ENCODE assay signal across 8 cellular contexts in the genomic region with DNA sequence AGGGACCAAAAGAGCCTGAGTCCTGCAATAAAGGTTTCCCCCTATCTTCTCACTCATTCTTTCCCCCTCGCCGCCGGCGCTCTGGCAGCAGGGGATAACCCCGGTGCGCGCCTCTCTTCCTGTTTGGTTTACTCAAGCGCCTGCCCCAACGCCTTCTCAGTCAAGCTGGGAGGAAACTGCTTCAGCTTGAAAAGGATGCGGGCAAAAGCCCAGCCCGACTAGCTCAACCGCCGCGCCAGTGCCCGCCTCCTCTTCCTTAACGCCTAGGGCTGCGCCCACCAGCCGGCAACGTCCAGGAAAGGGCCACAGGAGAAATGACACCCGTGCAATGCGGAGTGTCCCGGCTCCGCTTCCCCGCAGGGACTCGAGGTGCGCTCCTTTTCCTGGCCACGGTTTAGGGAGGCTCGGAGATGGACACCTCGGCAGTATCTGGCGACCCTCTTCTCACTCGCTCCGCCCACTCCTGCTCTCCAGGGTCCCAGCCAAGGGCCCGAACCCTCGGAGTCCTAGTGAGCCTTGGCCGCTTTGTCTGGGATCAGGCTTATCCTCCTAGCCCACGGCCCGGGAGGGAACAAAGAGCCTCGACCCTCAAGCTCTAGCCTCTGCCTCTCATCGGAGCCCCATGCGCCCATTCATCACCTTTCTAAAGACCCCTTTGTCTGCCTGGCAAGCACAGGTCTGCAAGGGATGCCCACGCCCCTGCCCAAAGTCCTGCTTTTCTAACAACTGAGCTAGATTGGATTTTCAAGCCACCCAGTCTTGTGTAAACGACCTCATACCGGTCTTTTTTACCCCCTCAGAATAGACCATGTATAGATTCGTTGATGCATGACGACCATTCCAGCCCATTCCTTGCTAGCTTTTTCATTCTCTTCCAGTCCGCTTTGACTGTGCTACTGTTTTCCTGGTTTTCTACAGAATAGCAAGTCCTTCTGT. TPM values are rescaled to one million over a fixed set of nuclear protein-coding genes. Genes with fewer than 3 reads are reported as not detected.
DNase-seq lines count a peak whose midpoint lies in the region; ATAC-seq and TF ChIP-seq lines count a peak whose summit lies in the region.

No MANE protein-coding gene starts in this region.

- H3K9ac ChIP-seq in HUES64 (ENCODE audit: low read depth, low read length), result peak overlapping the region; percentile 54; the same call in 1 of the 2 replicates

- TF ChIP-seq POLR2A in prostate gland (IDR thresholded peaks at IDR 0.05), result no peak

- DNase-seq in COLO668 (lab: John Stamatoyannopoulos, UW; ENCODE audit: unreplicated experiment) (peak; percentile 66), SHP77 (lab: John Stamatoyannopoulos, UW) (peak; percentile 78 to 80), cardiac septum (ENCODE audit: low spot score) (peak; percentile 94), prostate gland (ENCODE audit: low spot score) (peak; percentile 36)
- peak; percentile 87 for DNase-seq in activated gamma-delta T cell treated with anti-CD3 and anti-CD28 coated beads, Interleukin-2, amount 50 U/mL, for 16 hours (ENCODE audit: low read depth)

- TF ChIP-seq CTCF in prostate gland (IDR thresholded peaks at IDR 0.05), result no peak

- peaks cover 16% of the 10 kb centered on the region for H3K4me1 ChIP-seq in HUES64 (ENCODE audit: insufficient read depth, low read length)
- H3K4me1 ChIP-seq in prostate gland (replicated peaks), result no peaks in the 10 kb centered on the region
- no peaks in the 10 kb centered on the region for H3K4me1 ChIP-seq in urinary bladder (ENCODE audit: insufficient read depth)

- peak; percentile 33 for ATAC-seq in GM21360 (IDR thresholded peaks at IDR 0.05; ENCODE audit: unreplicated experiment)

- intact Hi-C loops in cardiac septum (cut with DNase I) (loop anchor here (5.0 kb wide), 4 partner anchors 49 to 364 kb away; a partner anchor contains a TSS), prostate gland (cut with DNase I) (no loop called here)

- no peaks in the 10 kb centered on the region for H3K9me3 ChIP-seq in HUES64 (ENCODE audit: insufficient read depth, low read depth, low read length)
- no peaks in the 10 kb centered on the region for H3K9me3 ChIP-seq in prostate gland

- H3K36me3 ChIP-seq in HUES64 (ENCODE audit: insufficient read depth, low read length) (no peaks in the 10 kb centered on the region), prostate gland (no peaks in the 10 kb centered on the region), urinary bladder (ENCODE audit: insufficient read depth) (no peaks in the 10 kb centered on the region)

- peak overlapping the region; percentile 72 for H3K4me3 ChIP-seq in HUES64 (ENCODE audit: low read length)
- peak overlapping the region; percentile 18 to 20 for H3K4me3 ChIP-seq in prostate gland
- H3K4me3 ChIP-seq in urinary bladder (ENCODE audit: low read depth, low read length), result peak overlapping the region; percentile 52

- H3K27me3 ChIP-seq in HUES64 (ENCODE audit: insufficient read depth, low read length) (peaks cover 69% of the 10 kb centered on the region), prostate gland (replicated peaks; ENCODE audit: insufficient read depth) (no peaks in the 10 kb centered on the region)

- WGBS in HUES64, result 54% methylated on average over 46 of the region's 46 CpGs
- WGBS in prostate gland, result under 1% methylated on average over 44 of the region's 46 CpGs
- 1% methylated on average over 46 of the region's 46 CpGs for WGBS in urinary bladder

- H3K27ac ChIP-seq in HUES64 (ENCODE audit: low read depth, low read length) (no peak overlapping the region), prostate gland (peak overlapping the region; percentile 24 to 42), urinary bladder (ENCODE audit: low read depth) (peak overlapping the region; percentile 11)

RNA-seq across cellular contexts. Expression of a gene that starts 2.0 kb away (rescaled TPM):
- 1.3 TPM for polyA plus RNA-seq in HUES64 (2013, experiment 1 of 2)
- polyA plus RNA-seq in HUES64 (2013, experiment 2 of 2), result 1.9 TPM
- total RNA-seq in cardiac septum (4.6 TPM), prostate gland (under 1 TPM; 0.80 to 0.82 TPM), urinary bladder (18.3 TPM)
- 1.7 TPM for polyA plus RNA-seq in urinary bladder

Comparison
In these comparisons a context has a peak if more than half of its experiments do, and no peak if none do; other contexts are left out.
1. DNase-seq: peak in every context shown above with its lines; median percentile 94 in cardiac septum; 87 in activated gamma-delta T cell treated with anti-CD3 and anti-CD28 coated beads, Interleukin-2, amount 50 U/mL, for 16 hours; 79 in SHP77; 66 in COLO668; 36 in prostate gland.
2. H3K4me3 ChIP-seq: peak in every context shown above with its lines; median percentile 72 in HUES64; 52 in urinary bladder; 19 in prostate gland.